ENCODE assay signal across 24 cellular contexts in the genomic region with DNA sequence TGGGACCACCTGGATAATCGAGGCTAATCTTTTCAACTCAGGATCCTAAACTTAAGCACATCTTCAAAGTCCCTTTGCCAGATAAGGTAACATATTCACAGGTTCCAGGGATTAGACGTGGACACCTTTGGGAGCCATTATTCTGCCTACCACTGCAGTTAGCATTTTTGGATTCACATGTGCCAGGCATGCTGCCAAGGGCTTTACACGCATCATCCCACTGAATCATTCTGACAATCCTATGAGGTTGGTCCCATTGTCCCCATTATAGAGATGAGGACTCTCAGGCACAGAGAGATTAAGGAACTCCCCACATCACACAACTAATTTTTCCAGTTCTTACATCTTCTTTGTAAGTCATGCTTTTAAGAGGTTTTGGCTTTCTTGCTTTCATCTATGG. TPM values are rescaled to one million over a fixed set of nuclear protein-coding genes. Genes with fewer than 3 reads are reported as not detected.
DNase-seq lines count a peak whose midpoint lies in the region; ATAC-seq and TF ChIP-seq lines count a peak whose summit lies in the region.
"Had no signal": no experiment of that assay in that cellular context is flagged by ENCODE, and none has a peak within 500 bp of the region (broad histone marks: within the 10 kb centered on the region; RNA-seq: fewer than 3 reads in every experiment).

No MANE protein-coding gene starts in this region.

- CTCF ChIA-PET in MCF 10A (lab: Yijun Ruan, JAX) (no interaction called here), PC-3 (lab: Charles Lee) (no interaction called here)

- no peak overlapping the region for H3K9ac ChIP-seq in PC-3 (ENCODE audit: low read length)

- TF ChIP-seq CTCF in MCF 10A (IDR thresholded peaks at IDR 0.05; ENCODE audit: unreplicated experiment) (no peak), breast epithelium (IDR thresholded peaks at IDR 0.05) (no peak), PC-3 (conservative IDR thresholded peaks at IDR 0.05; ENCODE audit: low read depth, low read length) (no peak)

- H3K4me1 ChIP-seq in breast epithelium = no peaks in the 10 kb centered on the region
- no peaks in the 10 kb centered on the region for H3K4me1 ChIP-seq in PC-3 (ENCODE audit: insufficient read depth, low read length)

- H4K20me1 ChIP-seq in PC-3 (ENCODE audit: low read length) = no peaks in the 10 kb centered on the region

- no peak overlapping the region for H3K27ac Mint-ChIP-seq in MCF 10A (ENCODE audit: low read depth, unreplicated experiment)

- H3K36me3 ChIP-seq in breast epithelium = no peaks in the 10 kb centered on the region
- H3K36me3 ChIP-seq in PC-3 (ENCODE audit: low read depth, low read length) = no peaks in the 10 kb centered on the region

- no peaks in the 10 kb centered on the region for H3K36me3 Mint-ChIP-seq in MCF 10A (ENCODE audit: insufficient read depth, unreplicated experiment)
- no peaks in the 10 kb centered on the region for H3K36me3 Mint-ChIP-seq in activated T-cell treated with anti-CD3 and anti-CD28 coated beads, Interleukin-2, amount 50 U/mL, for 4 hours (ENCODE audit: insufficient read depth)

- H3K9me2 ChIP-seq in PC-3 (replicated peaks; ENCODE audit: low read length) = no peaks in the 10 kb centered on the region

- H3F3A ChIP-seq in PC-3 (ENCODE audit: low read length, unreplicated experiment) = no peaks in the 10 kb centered on the region

- DNase-seq in MCF 10A (ENCODE audit: unreplicated experiment) (peak; percentile 51), breast epithelium (ENCODE audit: low spot score in 2 of 2) (no peak), PC-3 (peak; percentile 52), cerebellar cortex (ENCODE audit: low spot score) (peak; percentile 19)
- DNase-seq in activated T-cell treated with anti-CD3 and anti-CD28 coated beads, Interleukin-2, amount 50 U/mL, for 4 hours = no peak
- DNase-seq: 8988T, Calu3, DMS79 treated with DMSO at 0.1 percent for 48 hours, IMR-90, KG1, MV-4-11, NCI-H1105, NCI-H1436 treated with DMSO at 0.1 percent for 48 hours, NCI-H187 treated with DMSO at 0.1 percent for 48 hours, NCI-H446, NCI-H524 treated with DMSO at 0.1 percent for 48 hours, NCI-H774, SHP77 treated with DMSO at 0.1 percent for 48 hours, T-helper 1 cell had no signal

- no peaks in the 10 kb centered on the region for H3K4me1 Mint-ChIP-seq in MCF 10A (ENCODE audit: insufficient read depth, unreplicated experiment)
- H3K4me1 Mint-ChIP-seq in activated T-cell treated with anti-CD3 and anti-CD28 coated beads, Interleukin-2, amount 50 U/mL, for 4 hours (ENCODE audit: low read depth) = no peaks in the 10 kb centered on the region

- no peak for TF ChIP-seq POLR2A in breast epithelium (IDR thresholded peaks at IDR 0.05)

- ATAC-seq in PC-3 (no peak), GM19324 (IDR thresholded peaks at IDR 0.05; ENCODE audit: low FRiP score, unreplicated experiment) (no peak), GM21717 (IDR thresholded peaks at IDR 0.05; ENCODE audit: unreplicated experiment) (no peak), HG03045 (IDR thresholded peaks at IDR 0.05; ENCODE audit: unreplicated experiment) (no peak)
- no peak for ATAC-seq in activated T-cell treated with anti-CD3 and anti-CD28 coated beads, Interleukin-2, amount 50 U/mL, for 4 hours
- ATAC-seq: HCT116, Panc1 had no signal

- no peak overlapping the region for H3K27ac ChIP-seq in breast epithelium
- H3K27ac ChIP-seq in PC-3 (ENCODE audit: low read length) = no peak overlapping the region

- H3K4me3 ChIP-seq in breast epithelium (no peak overlapping the region), PC-3 (ENCODE audit: low read length) (no peak overlapping the region)

- no peak overlapping the region for H3K4me3 Mint-ChIP-seq in MCF 10A (ENCODE audit: unreplicated experiment)
- H3K4me3 Mint-ChIP-seq in activated T-cell treated with anti-CD3 and anti-CD28 coated beads, Interleukin-2, amount 50 U/mL, for 4 hours = no peak overlapping the region

- intact Hi-C loops in MCF 10A (cut with micrococcal nuclease) (no loop called here), breast epithelium (cut with DNase I; ENCODE audit: low total_unique reads) (no loop called here), PC-3 (cut with micrococcal nuclease) (no loop called here)

- no peak overlapping the region for H2AFZ ChIP-seq in PC-3 (ENCODE audit: low read length)

- BruUV-seq in MCF 10A (replicated peaks; lab: Mats Ljungman, UMichigan) = no TSS peak
- no TSS peak for BruUV-seq in PC-3 (replicated peaks; lab: Mats Ljungman, UMichigan)

- H3K79me2 ChIP-seq in PC-3 (ENCODE audit: low read length) = no peaks in the 10 kb centered on the region

- no peaks in the 10 kb centered on the region for H3K27me3 Mint-ChIP-seq in MCF 10A (ENCODE audit: insufficient read depth, unreplicated experiment)
- peaks cover 11% of the 10 kb centered on the region for H3K27me3 Mint-ChIP-seq in activated T-cell treated with anti-CD3 and anti-CD28 coated beads, Interleukin-2, amount 50 U/mL, for 4 hours (ENCODE audit: low read depth)

- H3K27me3 ChIP-seq in breast epithelium (no peaks in the 10 kb centered on the region), PC-3 (ENCODE audit: low read length) (peaks cover 64% of the 10 kb centered on the region)

- POLR2A ChIA-PET in MCF 10A (lab: Yijun Ruan, JAX) = interaction anchor here (1.0 kb wide), 1 partner anchor 16 kb away, joined by 4 read pairs; no protein-coding TSS in a partner anchor
- POLR2A ChIA-PET in PC-3 (lab: Charles Lee; ENCODE audit: unreplicated experiment) = no interaction called here

- no peaks in the 10 kb centered on the region for H3K9me3 ChIP-seq in breast epithelium
- H3K9me3 ChIP-seq in PC-3 (ENCODE audit: low read length) = no peaks in the 10 kb centered on the region

- H3K4me2 ChIP-seq in PC-3 (ENCODE audit: low read length) = no peak overlapping the region

- no peaks in the 10 kb centered on the region for H3K9me3 Mint-ChIP-seq in MCF 10A (ENCODE audit: unreplicated experiment)
- H3K9me3 Mint-ChIP-seq in activated T-cell treated with anti-CD3 and anti-CD28 coated beads, Interleukin-2, amount 50 U/mL, for 4 hours = no peaks in the 10 kb centered on the region

RNA-seq across cellular contexts. Expression of a gene that starts 34.5 kb away (rescaled TPM):
- total RNA-seq in MCF 10A (2022) (8.4 and 9.8 TPM in 2 replicates), breast epithelium (10 to 100 TPM; 10.8 to 44.5 (median 17.7) TPM), PC-3 (2014; rRNA removed) (0.40 TPM in 1 of 2 replicates, not detected in the other)
- not detected for total RNA-seq in activated T-cell treated with anti-CD3 and anti-CD28 coated beads, Interleukin-2, amount 50 U/mL, for 4 hours
- total RNA-seq: Calu3 had no signal

Comparison
In these comparisons a context has a peak if more than half of its experiments do, and no peak if none do; other contexts are left out.
1. DNase-seq: peak in MCF 10A (single experiment), PC-3 (single experiment) and cerebellar cortex (single experiment); none in breast epithelium (0 of 2) and activated T-cell treated with anti-CD3 and anti-CD28 coated beads, Interleukin-2, amount 50 U/mL, for 4 hours (single experiment).